In genomic region chr6:64590965-64591364, GRCh38 we compare ENCODE assay signal across 31 cellular contexts.
"Had no signal": no experiment of that assay in that cellular context is flagged by ENCODE, and none has a peak within 500 bp of the region (broad histone marks: within the 10 kb centered on the region; RNA-seq: fewer than 3 reads in every experiment).

No MANE protein-coding gene starts in this region.

- H3K9me3 ChIP-seq: Peyer's patch had no signal

- ATAC-seq: activated CD8-positive, alpha-beta memory T cell treated with anti-CD3 and anti-CD28 coated beads, Interleukin-2, amount 10 ng/mL, durations not matched to agents 7 days and 5 days; activated naive CD8-positive, alpha-beta T cell treated with anti-CD3 and anti-CD28 coated beads, Interleukin-2, amount 50 U/mL, for 24 hours; K562; PC-3 had no signal

- H3K4me1 ChIP-seq: Peyer's patch had no signal

- H3K27ac ChIP-seq: brain microvascular endothelial cell, Peyer's patch, WERI-Rb-1 had no signal

- H3K36me3 ChIP-seq: brain microvascular endothelial cell, Peyer's patch, WERI-Rb-1 had no signal

- DNase-seq: activated CD4-positive, alpha-beta memory T cell treated with anti-CD3 and anti-CD28 coated beads, Interleukin-2, amount 10 ng/mL, durations not matched to agents 7 days and 5 days; activated CD4-positive, alpha-beta T cell treated with anti-CD3 and anti-CD28 coated beads for 1 hour; activated CD4-positive, alpha-beta T cell treated with anti-CD3 and anti-CD28 coated beads for 48 hours; activated CD4-positive, CD25-positive, alpha-beta regulatory T cell; activated CD8-positive, alpha-beta memory T cell treated with anti-CD3 and anti-CD28 coated beads for 24 hours; activated CD8-positive, alpha-beta memory T cell treated with anti-CD3 and anti-CD28 coated beads, Interleukin-2, amount 10 ng/mL, durations not matched to agents 7 days and 5 days; activated CD8-positive, alpha-beta memory T cell treated with anti-CD3 and anti-CD28 coated beads, Interleukin-2, amount 50 U/mL, for 48 hours; activated effector memory CD4-positive, alpha-beta T cell treated with Interleukin-2 at 50 U/mL for 16 hours; activated naive CD4-positive, alpha-beta T cell treated with anti-CD3 and anti-CD28 coated beads, Interleukin-2, amount 10 ng/mL, durations not matched to agents 7 days and 5 days; activated naive CD8-positive, alpha-beta T cell treated with anti-CD3 and anti-CD28 coated beads, Interleukin-2, amount 50 U/mL, for 24 hours; activated T-cell treated with anti-CD3 and anti-CD28 coated beads, Interleukin-2, amount 50 U/mL, for 48 hours; brain microvascular endothelial cell; Karpas-422; NCI-H1048; NCI-H1105 treated with DMSO at 0.1 percent for 48 hours; NCI-H1436; NCI-H1694; NCI-H1930; NCI-H2081 treated with DMSO at 0.1 percent for 48 hours; NCI-H510A; NCI-H69; NCI-H82; PC-3; Peyer's patch; RPMI8226; SW 1271; T-helper 1 cell; T-helper 2 cell; T-helper 9 cell; WERI-Rb-1 had no signal

- H3K4me3 ChIP-seq: K562, Peyer's patch had no signal

- H3K27me3 ChIP-seq: brain microvascular endothelial cell, Peyer's patch had no signal
